Comparison of ENCODE assay signal across 8 cellular contexts in genomic region chr3:48445277-48445882, GRCh38. TPM values are rescaled to one million over a fixed set of nuclear protein-coding genes. Genes with fewer than 3 reads are reported as not detected.
DNase-seq lines count a peak whose midpoint lies in the region; ATAC-seq and TF ChIP-seq lines count a peak whose summit lies in the region.

No MANE protein-coding gene starts in this region.

- CTCF ChIA-PET in WTC11 (lab: Charles Lee) = interaction anchor here (0.6 to 4.5 kb wide), 9 partner anchors 9 to 241 kb away, joined by 3 to 121 read pairs (median 10); partner anchors contain the start of genes NCKIPSD and SLC26A6

- peak overlapping the region; percentile 97 for H3K4me3 ChIP-seq in iPS-11a (ENCODE audit: low read depth, low read length)
- peak overlapping the region; percentile 91 for H3K4me3 ChIP-seq in suprapubic skin
- H3K4me3 ChIP-seq in transverse colon = no peak overlapping the region

- H3K4me3 Mint-ChIP-seq in activated T-cell treated with anti-CD3 and anti-CD28 coated beads, Interleukin-2, amount 50 U/mL, for 72 hours = peak overlapping the region; percentile 95 to 100
- H3K4me3 Mint-ChIP-seq in WTC11 = peak overlapping the region; percentile 94

- POLR2A ChIA-PET in WTC11 (lab: Charles Lee) = interaction anchor here (0.5 to 1.8 kb wide), 6 partner anchors 9 to 224 kb away, joined by 3 to 11 read pairs (median 7); partner anchors contain the start of gene SHISA5

- no peak for DNase-seq in activated T-cell treated with anti-CD3 and anti-CD28 coated beads, Interleukin-2, amount 50 U/mL, for 72 hours
- no peak for DNase-seq in activated T-cell treated with anti-CD3 and anti-CD28 coated beads, Interleukin-2, amount 50 U/mL, for 48 hours
- DNase-seq in WTC11 (ENCODE audit: low spot score) = no peak
- DNase-seq in suprapubic skin (ENCODE audit: low spot score in 2 of 2) = no peak
- DNase-seq in SIG-M5 treated with dmso at 0.1 percent for 504 hours (lab: John Stamatoyannopoulos, UW; ENCODE audit: unreplicated experiment) = no peak
- no peak for DNase-seq in transverse colon
- DNase-seq in NAMALWA (ENCODE audit: low spot score) = no peak

- H3K36me3 Mint-ChIP-seq in activated T-cell treated with anti-CD3 and anti-CD28 coated beads, Interleukin-2, amount 50 U/mL, for 72 hours (ENCODE audit: insufficient read depth in 2 of 2) = peaks cover 7 to 20% of the 10 kb centered on the region in 2 donors
- H3K36me3 Mint-ChIP-seq in WTC11 = peaks cover 29% of the 10 kb centered on the region

- peaks cover 58% of the 10 kb centered on the region for H3K4me1 Mint-ChIP-seq in activated T-cell treated with anti-CD3 and anti-CD28 coated beads, Interleukin-2, amount 50 U/mL, for 72 hours (ENCODE audit: low read depth)
- H3K4me1 Mint-ChIP-seq in WTC11 = peaks cover 29% of the 10 kb centered on the region

- H3K27ac ChIP-seq in suprapubic skin (no peak overlapping the region), transverse colon (peak overlapping the region in 2 of 4 donors; percentile 92 to 97)

- WGBS in suprapubic skin = 83% methylated on average over 5 of the region's 6 CpGs
- 83 to 87% methylated on average over 3 to 6 of the region's 6 CpGs for WGBS in transverse colon (ENCODE audit: low coverage in 1 of 2), 2 donors

- H3K27me3 ChIP-seq in suprapubic skin (no peaks in the 10 kb centered on the region), transverse colon (no peaks in the 10 kb centered on the region)

- H3K27me3 Mint-ChIP-seq in activated T-cell treated with anti-CD3 and anti-CD28 coated beads, Interleukin-2, amount 50 U/mL, for 72 hours (ENCODE audit: low read depth) = no peaks in the 10 kb centered on the region
- no peaks in the 10 kb centered on the region for H3K27me3 Mint-ChIP-seq in WTC11 (ENCODE audit: low read depth)

- no peak for ATAC-seq in activated T-cell treated with anti-CD3 and anti-CD28 coated beads, Interleukin-2, amount 50 U/mL, for 72 hours (replicated peaks in 1 of 2)
- no peak for ATAC-seq in WTC11

- no peak for TF ChIP-seq EP300 in suprapubic skin (IDR thresholded peaks at IDR 0.05)
- TF ChIP-seq EP300 in transverse colon (IDR thresholded peaks at IDR 0.05; ENCODE audit: low read depth) = no peak

- H3K4me1 ChIP-seq in suprapubic skin = peaks cover 37% of the 10 kb centered on the region
- H3K4me1 ChIP-seq in transverse colon = peaks cover 24 to 31% (median 26%) of the 10 kb centered on the region in 4 donors

- TF ChIP-seq CTCF in WTC11 (IDR thresholded peaks at IDR 0.05) (no peak), suprapubic skin (IDR thresholded peaks at IDR 0.05) (no peak), transverse colon (IDR thresholded peaks at IDR 0.05) (no peak)

- H3K36me3 ChIP-seq in suprapubic skin (peaks cover 22% of the 10 kb centered on the region), transverse colon (peaks cover 0 to 11% (median 2%) of the 10 kb centered on the region in 4 donors)

- H3K9me3 ChIP-seq in suprapubic skin = no peaks in the 10 kb centered on the region
- H3K9me3 ChIP-seq in transverse colon = no peaks in the 10 kb centered on the region

- intact Hi-C loops in transverse colon (cut with DNase I; ENCODE audit: low total_unique reads) = no loop called here

- no peaks in the 10 kb centered on the region for H3K9me3 Mint-ChIP-seq in activated T-cell treated with anti-CD3 and anti-CD28 coated beads, Interleukin-2, amount 50 U/mL, for 72 hours
- H3K9me3 Mint-ChIP-seq in WTC11 = no peaks in the 10 kb centered on the region

- in situ Hi-C loops in transverse colon (cut with MboI; ENCODE audit: low pct_ligation_motif_present in 1 of 4, low pct_unique_long_range_greater_than_20kb in 1 of 4, low sequenced_read_pairs in 3 of 4) = no loop called here

- no peak for TF ChIP-seq POLR2A in suprapubic skin (IDR thresholded peaks at IDR 0.05)
- TF ChIP-seq POLR2A in transverse colon (IDR thresholded peaks at IDR 0.05) = no peak

- H3K27ac Mint-ChIP-seq in activated T-cell treated with anti-CD3 and anti-CD28 coated beads, Interleukin-2, amount 50 U/mL, for 72 hours = peak overlapping the region; percentile 64
- H3K27ac Mint-ChIP-seq in WTC11 = peak overlapping the region; percentile 89

TF ChIP-seq in WTC11, 78 proteins besides CTCF, POLR2A, EP300 and RAD21 (continues in another document):
- TF ChIP-seq KAT7 (CRISPR knock-in tag; IDR thresholded peaks at IDR 0.05; ENCODE audit: borderline replicate concordance) = no peak
- TF ChIP-seq NR1H2 (CRISPR knock-in tag; IDR thresholded peaks at IDR 0.05) = no peak
- no peak for TF ChIP-seq HMGA2 (CRISPR knock-in tag; IDR thresholded peaks at IDR 0.05)
- TF ChIP-seq, protein P1, sequence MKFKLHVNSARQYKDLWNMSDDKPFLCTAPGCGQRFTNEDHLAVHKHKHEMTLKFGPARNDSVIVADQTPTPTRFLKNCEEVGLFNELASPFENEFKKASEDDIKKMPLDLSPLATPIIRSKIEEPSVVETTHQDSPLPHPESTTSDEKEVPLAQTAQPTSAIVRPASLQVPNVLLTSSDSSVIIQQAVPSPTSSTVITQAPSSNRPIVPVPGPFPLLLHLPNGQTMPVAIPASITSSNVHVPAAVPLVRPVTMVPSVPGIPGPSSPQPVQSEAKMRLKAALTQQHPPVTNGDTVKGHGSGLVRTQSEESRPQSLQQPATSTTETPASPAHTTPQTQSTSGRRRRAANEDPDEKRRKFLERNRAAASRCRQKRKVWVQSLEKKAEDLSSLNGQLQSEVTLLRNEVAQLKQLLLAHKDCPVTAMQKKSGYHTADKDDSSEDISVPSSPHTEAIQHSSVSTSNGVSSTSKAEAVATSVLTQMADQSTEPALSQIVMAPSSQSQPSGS (CRISPR knock-in tag; IDR thresholded peaks at IDR 0.05; ENCODE audit: borderline replicate concordance, low read depth) = no peak
- TF ChIP-seq, protein P2, sequence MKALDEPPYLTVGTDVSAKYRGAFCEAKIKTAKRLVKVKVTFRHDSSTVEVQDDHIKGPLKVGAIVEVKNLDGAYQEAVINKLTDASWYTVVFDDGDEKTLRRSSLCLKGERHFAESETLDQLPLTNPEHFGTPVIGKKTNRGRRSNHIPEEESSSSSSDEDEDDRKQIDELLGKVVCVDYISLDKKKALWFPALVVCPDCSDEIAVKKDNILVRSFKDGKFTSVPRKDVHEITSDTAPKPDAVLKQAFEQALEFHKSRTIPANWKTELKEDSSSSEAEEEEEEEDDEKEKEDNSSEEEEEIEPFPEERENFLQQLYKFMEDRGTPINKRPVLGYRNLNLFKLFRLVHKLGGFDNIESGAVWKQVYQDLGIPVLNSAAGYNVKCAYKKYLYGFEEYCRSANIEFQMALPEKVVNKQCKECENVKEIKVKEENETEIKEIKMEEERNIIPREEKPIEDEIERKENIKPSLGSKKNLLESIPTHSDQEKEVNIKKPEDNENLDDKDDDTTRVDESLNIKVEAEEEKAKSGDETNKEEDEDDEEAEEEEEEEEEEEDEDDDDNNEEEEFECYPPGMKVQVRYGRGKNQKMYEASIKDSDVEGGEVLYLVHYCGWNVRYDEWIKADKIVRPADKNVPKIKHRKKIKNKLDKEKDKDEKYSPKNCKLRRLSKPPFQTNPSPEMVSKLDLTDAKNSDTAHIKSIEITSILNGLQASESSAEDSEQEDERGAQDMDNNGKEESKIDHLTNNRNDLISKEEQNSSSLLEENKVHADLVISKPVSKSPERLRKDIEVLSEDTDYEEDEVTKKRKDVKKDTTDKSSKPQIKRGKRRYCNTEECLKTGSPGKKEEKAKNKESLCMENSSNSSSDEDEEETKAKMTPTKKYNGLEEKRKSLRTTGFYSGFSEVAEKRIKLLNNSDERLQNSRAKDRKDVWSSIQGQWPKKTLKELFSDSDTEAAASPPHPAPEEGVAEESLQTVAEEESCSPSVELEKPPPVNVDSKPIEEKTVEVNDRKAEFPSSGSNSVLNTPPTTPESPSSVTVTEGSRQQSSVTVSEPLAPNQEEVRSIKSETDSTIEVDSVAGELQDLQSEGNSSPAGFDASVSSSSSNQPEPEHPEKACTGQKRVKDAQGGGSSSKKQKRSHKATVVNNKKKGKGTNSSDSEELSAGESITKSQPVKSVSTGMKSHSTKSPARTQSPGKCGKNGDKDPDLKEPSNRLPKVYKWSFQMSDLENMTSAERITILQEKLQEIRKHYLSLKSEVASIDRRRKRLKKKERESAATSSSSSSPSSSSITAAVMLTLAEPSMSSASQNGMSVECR (CRISPR knock-in tag; IDR thresholded peaks at IDR 0.05; ENCODE audit: borderline replicate concordance) = no peak
- no peak for TF ChIP-seq ZNF423 (CRISPR knock-in tag; IDR thresholded peaks at IDR 0.05)
- no peak for TF ChIP-seq SMAD4 (CRISPR knock-in tag; IDR thresholded peaks at IDR 0.05)
- TF ChIP-seq GRHL2 (CRISPR knock-in tag; IDR thresholded peaks at IDR 0.05; ENCODE audit: insufficient replicate concordance, severe bottlenecking) = no peak
- TF ChIP-seq NFE2L1 (CRISPR knock-in tag; IDR thresholded peaks at IDR 0.05) = no peak
- no peak for TF ChIP-seq ZNF416 (CRISPR knock-in tag; IDR thresholded peaks at IDR 0.05)
- TF ChIP-seq FOXJ3 (CRISPR knock-in tag; IDR thresholded peaks at IDR 0.05; ENCODE audit: borderline replicate concordance) = no peak

RNA-seq across cellular contexts. Expression of gene ATRIP, which starts 1.2 kb away (rescaled TPM):
- 10 to 100 TPM; 15.6 to 19.9 TPM for total RNA-seq in activated T-cell treated with anti-CD3 and anti-CD28 coated beads, Interleukin-2, amount 50 U/mL, for 72 hours
- total RNA-seq in WTC11 (2021) (15.5 to 18.2 TPM (median 15.6 TPM) in 3 replicates), suprapubic skin (10 to 100 TPM in 2 of 4 donors, 1 to 10 TPM in 2; 8.7 to 12.7 (median 10.2) TPM), transverse colon (1 to 10 TPM; 1.8 to 4.4 (median 2.9) TPM)

RNA-seq across cellular contexts. Expression of gene TMA7, which starts 5.3 kb away (rescaled TPM):
- 100 to 1,000 TPM; 263 to 285 TPM for total RNA-seq in activated T-cell treated with anti-CD3 and anti-CD28 coated beads, Interleukin-2, amount 50 U/mL, for 72 hours
- total RNA-seq in WTC11 (2021) = 281 to 318 TPM (median 285 TPM) in 3 replicates
- 100 to 1,000 TPM; 122 to 281 (median 190) TPM for total RNA-seq in suprapubic skin
- 100 to 1,000 TPM; 115 to 279 (median 192) TPM for total RNA-seq in transverse colon

RNA-seq across cellular contexts. Expression of gene CCDC51, which starts 5.5 kb away (rescaled TPM):
- total RNA-seq in activated T-cell treated with anti-CD3 and anti-CD28 coated beads, Interleukin-2, amount 50 U/mL, for 72 hours = 10 to 100 TPM; 13.5 to 16.7 TPM
- total RNA-seq in WTC11 (2021) (23.9 to 25.1 TPM (median 24.7 TPM) in 3 replicates), suprapubic skin (10 to 100 TPM in 3 of 4 donors, 1 to 10 TPM in 1; 6.4 to 18.7 (median 13.6) TPM), transverse colon (10 to 100 TPM in 2 of 4 donors, 1 to 10 TPM in 2; 2.8 to 14.1 (median 8.2) TPM)

RNA-seq across cellular contexts. Expression of gene PLXNB1, which starts 15.5 kb away (rescaled TPM):
- total RNA-seq in activated T-cell treated with anti-CD3 and anti-CD28 coated beads, Interleukin-2, amount 50 U/mL, for 72 hours = 1 to 10 TPM; 3.2 to 6.1 TPM
- total RNA-seq in WTC11 (2021) (119 to 143 TPM (median 125 TPM) in 3 replicates), suprapubic skin (100 to 1,000 TPM; 188 to 384 (median 220) TPM), transverse colon (100 to 1,000 TPM; 129 to 530 (median 245) TPM)

RNA-seq across cellular contexts. Expression of gene SHISA5, which starts 58.6 kb away (rescaled TPM):
- 100 to 1,000 TPM in 1 of 2 donors, 10 to 100 TPM in 1; 69.3 to 101 TPM for total RNA-seq in activated T-cell treated with anti-CD3 and anti-CD28 coated beads, Interleukin-2, amount 50 U/mL, for 72 hours
- total RNA-seq in WTC11 (2021) (137 to 165 TPM (median 158 TPM) in 3 replicates), suprapubic skin (10 to 100 TPM; 60.1 to 98.0 (median 87.3) TPM), transverse colon (10 to 100 TPM; 72.9 to 89.4 (median 80.8) TPM)

Comparison
In these comparisons a context has a peak if more than half of its experiments do, and no peak if none do; other contexts are left out.
1. H3K4me3 ChIP-seq: peak in iPS-11a (single experiment) and suprapubic skin (single experiment); none in transverse colon (0 of 4).